11 cellular contexts compared by ENCODE assay signal in the genomic region with DNA sequence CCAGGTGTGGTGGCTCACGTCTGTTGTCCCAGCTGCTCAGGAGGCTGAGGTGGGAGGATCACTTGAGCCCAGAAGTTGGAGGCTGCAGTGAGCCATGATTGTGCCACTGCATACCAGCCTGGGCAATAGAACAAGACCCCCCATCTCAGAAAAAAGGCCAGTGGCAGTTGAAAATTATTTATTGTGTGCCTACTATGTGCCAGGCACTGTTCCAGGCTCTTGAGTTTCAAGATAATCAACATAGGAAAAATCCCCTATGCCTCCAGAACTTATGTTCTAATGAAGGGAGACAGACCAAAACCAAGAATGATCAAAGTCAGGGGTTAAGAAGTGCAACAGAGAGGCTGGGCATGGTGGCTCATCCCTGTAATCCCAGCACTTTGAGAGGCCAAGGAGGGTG.
"Had no signal": no experiment of that assay in that cellular context is flagged by ENCODE, and none has a peak within 500 bp of the region (broad histone marks: within the 10 kb centered on the region; RNA-seq: fewer than 3 reads in every experiment).

No MANE protein-coding gene starts in this region.

- H3K9me3 ChIP-seq: HAP-1 had no signal

- H3K36me3 ChIP-seq: HAP-1 had no signal

- DNase-seq: GM23248, GOT3, H7, H9, HCEC 1CT, HFFc6 had no signal

- FAIRE-seq: H1, H54 had no signal

- H3K4me1 ChIP-seq: HAP-1 had no signal

- H3K4me2 ChIP-seq: GM23338 had no signal

- H3K9ac ChIP-seq: GM23248 had no signal

- ATAC-seq: GM23338, HCT116 had no signal

- H2AFZ ChIP-seq: GM23248, GM23338 had no signal

- H3K4me3 ChIP-seq: GM23248, GM23338, HAP-1 had no signal

- H3K27ac ChIP-seq: GM23248 had no signal
